15 cellular contexts compared by ENCODE assay signal in genomic region chr11:134140961-134141490, GRCh38.
DNase-seq lines count a peak whose midpoint lies in the region; ATAC-seq and TF ChIP-seq lines count a peak whose summit lies in the region.
"Had no signal": no experiment of that assay in that cellular context is flagged by ENCODE, and none has a peak within 500 bp of the region (broad histone marks: within the 10 kb centered on the region; RNA-seq: fewer than 3 reads in every experiment).

No MANE protein-coding gene starts in this region.

- no peak overlapping the region for H4K5ac ChIP-seq in IMR-90 (ENCODE audit: low read depth, low read length)

- no peak overlapping the region for H2AK5ac ChIP-seq in IMR-90 (ENCODE audit: low read depth, low read length)

- H2BK15ac ChIP-seq in IMR-90 (ENCODE audit: low read depth, low read length), result no peak overlapping the region

- H3K36me3 ChIP-seq in IMR-90 (ENCODE audit: control insufficient read depth, insufficient read depth, low read length) (peaks cover 10% of the 10 kb centered on the region), OCI-LY7 (ENCODE audit: insufficient read depth, low read length) (no peaks in the 10 kb centered on the region), sigmoid colon (peaks cover 0 to 42% (median 6%) of the 10 kb centered on the region in 4 donors)

- POLR2A ChIA-PET in IMR-90 (lab: Charles Lee; ENCODE audit: unreplicated experiment), result interaction anchor here (0.6 kb wide), 1 partner anchor 95 kb away, joined by 9 read pairs; no protein-coding TSS in a partner anchor
- POLR2A ChIA-PET in OCI-LY7 (lab: Charles Lee), result interaction anchor here (0.7 kb wide), 1 partner anchor 306 kb away, joined by 3 read pairs; no protein-coding TSS in a partner anchor

- no peak overlapping the region for H3K18ac ChIP-seq in IMR-90 (ENCODE audit: low read depth, low read length)

- H3K4ac ChIP-seq in IMR-90 (ENCODE audit: low read depth, low read length), result no peak overlapping the region

- no peak overlapping the region for H3K9ac ChIP-seq in IMR-90 (ENCODE audit: low read depth, low read length)
- H3K9ac ChIP-seq: GM23248 had no signal

- no peak overlapping the region for H3K27ac ChIP-seq in IMR-90 (ENCODE audit: insufficient read depth, low read length)
- peak overlapping the region; percentile 2 for H3K27ac ChIP-seq in layer of hippocampus (ENCODE audit: low read depth, low read length)
- H3K27ac ChIP-seq in temporal lobe (ENCODE audit: low read depth, low read length), result peak overlapping the region; percentile 3
- no peak overlapping the region for H3K27ac ChIP-seq in OCI-LY7 (ENCODE audit: low read depth, low read length, poor library complexity, severe bottlenecking)
- H3K27ac ChIP-seq in sigmoid colon, result no peak overlapping the region
- H3K27ac ChIP-seq: A549, C4-2B, GM23248 had no signal

- H3K4me3 ChIP-seq in IMR-90 (ENCODE audit: insufficient read depth, low read depth, low read length), result no peak overlapping the region
- no peak overlapping the region for H3K4me3 ChIP-seq in OCI-LY7 (ENCODE audit: low read depth, low read length, poor library complexity, severe bottlenecking)
- H3K4me3 ChIP-seq in sigmoid colon, result no peak overlapping the region
- H3K4me3 ChIP-seq: A549, GM23248 had no signal

- peak; percentile 71 for DNase-seq in G401 (ENCODE audit: low spot score)
- DNase-seq in IMR-90, result no peak
- DNase-seq in OCI-LY7 (ENCODE audit: low spot score), result no peak
- no peak for DNase-seq in middle frontal gyrus (ENCODE audit: extremely low spot score, low spot score)
- no peak for DNase-seq in sigmoid colon
- DNase-seq: BE2C; CD4-positive, alpha-beta memory T cell; COR-L47; DND-41; GF-D8; GM23248 had no signal

- H3K23ac ChIP-seq in IMR-90 (ENCODE audit: low read depth, low read length), result no peak overlapping the region

- H2AFZ ChIP-seq in IMR-90 (replicated peaks; ENCODE audit: low read length, poor library complexity), result no peak overlapping the region
- H2AFZ ChIP-seq in OCI-LY7 (ENCODE audit: low read length), result no peak overlapping the region
- H2AFZ ChIP-seq: GM23248 had no signal

- H4K8ac ChIP-seq in IMR-90 (ENCODE audit: low read depth in 2 of 2, low read length in 2 of 2), result no peak overlapping the region

- H3K79me2 ChIP-seq in OCI-LY7 (ENCODE audit: insufficient read depth, low read depth, low read length), result no peaks in the 10 kb centered on the region

- no peak overlapping the region for H3K14ac ChIP-seq in IMR-90 (replicated peaks; ENCODE audit: low read depth, low read length)

- no peak for TF ChIP-seq RAD21 in IMR-90 (IDR thresholded peaks at IDR 0.05; ENCODE audit: low read length)

- H2BK120ac ChIP-seq in IMR-90 (ENCODE audit: low read depth, low read length), result no peak overlapping the region

- TF ChIP-seq CTCF in IMR-90 (conservative IDR thresholded peaks at IDR 0.05; ENCODE audit: low read depth, low read length), result no peak
- no peak for TF ChIP-seq CTCF in OCI-LY7 (conservative IDR thresholded peaks at IDR 0.05; ENCODE audit: low read length)
- TF ChIP-seq CTCF in sigmoid colon (IDR thresholded peaks at IDR 0.05), result no peak

- H2BK5ac ChIP-seq in IMR-90 (ENCODE audit: low read depth, low read length, poor library complexity, severe bottlenecking), result no peak overlapping the region

- H2AK9ac ChIP-seq in IMR-90 (replicated peaks; ENCODE audit: low read depth, low read length, poor library complexity), result peak overlapping the region; percentile 30

- no peak overlapping the region for H4K91ac ChIP-seq in IMR-90 (ENCODE audit: insufficient read depth, low read depth, low read length)

- no peak for ATAC-seq in IMR-90 (ENCODE audit: low read depth)

- H3K4me2 ChIP-seq in IMR-90 (ENCODE audit: low read depth, low read length), result no peak overlapping the region
- no peak overlapping the region for H3K4me2 ChIP-seq in OCI-LY7 (ENCODE audit: low read length)
- H3K4me2 ChIP-seq: A549 had no signal

- H3K79me1 ChIP-seq in IMR-90 (ENCODE audit: low read depth in 1 of 2, low read length in 2 of 2), result peaks cover 3 to 15% of the 10 kb centered on the region in 2 experiments; a peak in 3 of 4 replicates

- WGBS in IMR-90 (ENCODE audit: extremely low coverage in 2 of 2, insufficient read length in 1 of 2), 2 experiments, result 84% methylated on average over 5 of the region's 7 CpGs; no CpG with 5 or more reads in 1 of the 2 experiments
- 90 to 95% methylated on average over 7 of the region's 7 CpGs for WGBS in sigmoid colon, 2 donors

- no peaks in the 10 kb centered on the region for H3K4me1 ChIP-seq in IMR-90 (ENCODE audit: control insufficient read depth, insufficient read depth, low read length)
- no peaks in the 10 kb centered on the region for H3K4me1 ChIP-seq in OCI-LY7 (ENCODE audit: insufficient read depth, low read length, poor library complexity, severe bottlenecking)
- H3K4me1 ChIP-seq in sigmoid colon, result peaks cover 0 to 19% (median 9%) of the 10 kb centered on the region in 4 donors
- H3K4me1 ChIP-seq: A549, BE2C had no signal

- no peak for TF ChIP-seq POLR2A in IMR-90 (IDR thresholded peaks at IDR 0.05; ENCODE audit: low read depth, low read length)
- TF ChIP-seq POLR2A in sigmoid colon (IDR thresholded peaks at IDR 0.05), result no peak

- dilution Hi-C loops in IMR-90 (cut with HindIII; ENCODE audit: low sequenced_read_pairs, unreplicated experiment), result no loop called here

- H2BK20ac ChIP-seq in IMR-90 (ENCODE audit: low read depth, low read length), result no peak overlapping the region

- H3K56ac ChIP-seq in IMR-90 (ENCODE audit: extremely low read depth, insufficient read depth, low read length), result no peak overlapping the region

- in situ Hi-C loops in G401 (cut with HindIII; ENCODE audit: low sequenced_read_pairs) (no loop called here), IMR-90 (cut with MboI; ENCODE audit: low sequenced_read_pairs) (loop anchor here (5.0 to 10.0 kb wide), 2 partner anchors 94 to 216 kb away; no protein-coding TSS in a partner anchor)

- H3K9me3 ChIP-seq in IMR-90 (ENCODE audit: control insufficient read depth, insufficient read depth, low read length) (no peaks in the 10 kb centered on the region), OCI-LY7 (ENCODE audit: low read length) (no peaks in the 10 kb centered on the region), sigmoid colon (no peaks in the 10 kb centered on the region)
- H3K9me3 ChIP-seq: BE2C had no signal

- H4K20me1 ChIP-seq in IMR-90 (ENCODE audit: insufficient read depth, low read length) (peaks cover 3% of the 10 kb centered on the region; the same call in 1 of the 2 replicates), OCI-LY7 (ENCODE audit: insufficient read depth, low read length) (no peaks in the 10 kb centered on the region)

- intact Hi-C loops in IMR-90 (cut with micrococcal nuclease) (no loop called here), OCI-LY7 (cut with micrococcal nuclease; ENCODE audit: unreplicated experiment) (loop anchor here (5.0 kb wide), 1 partner anchor 214 kb away; no protein-coding TSS in a partner anchor), sigmoid colon (cut with DNase I) (loop anchor here (1.0 to 5.0 kb wide), 2 partner anchors 174 to 214 kb away; no protein-coding TSS in a partner anchor)

- no peaks in the 10 kb centered on the region for H3K9me2 ChIP-seq in OCI-LY7 (ENCODE audit: insufficient read depth, low read length)

- no peak for TF ChIP-seq EP300 in sigmoid colon (IDR thresholded peaks at IDR 0.05)

- H3K9me1 ChIP-seq in IMR-90 (ENCODE audit: insufficient read depth, low read length), result no peaks in the 10 kb centered on the region

- CTCF ChIA-PET in IMR-90 (lab: Yijun Ruan, JAX), result interaction anchor here (1.3 kb wide), 1 partner anchor 87 kb away, joined by 4 read pairs; no protein-coding TSS in a partner anchor
- CTCF ChIA-PET in OCI-LY7 (lab: Charles Lee; ENCODE audit: unreplicated experiment), result no interaction called here

- BruUV-seq in IMR-90 (replicated peaks; lab: Mats Ljungman, UMichigan), result no TSS peak
- BruUV-seq in OCI-LY7 (replicated peaks; lab: Mats Ljungman, UMichigan), result no TSS peak

- H3K27me3 ChIP-seq in IMR-90 (ENCODE audit: control insufficient read depth, insufficient read depth, low read length) (no peaks in the 10 kb centered on the region), layer of hippocampus (ENCODE audit: control insufficient read depth, insufficient read depth, low read length) (no peaks in the 10 kb centered on the region), sigmoid colon (no peaks in the 10 kb centered on the region)
- H3K27me3 ChIP-seq: BE2C had no signal

TF ChIP-seq in IMR-90, 13 proteins besides CTCF, POLR2A, EP300 and RAD21 (continues in another document):
- TF ChIP-seq ELK1 (IDR thresholded peaks at IDR 0.05; ENCODE audit: borderline replicate concordance, low read depth, low read length) (no peak), BHLHE40 (IDR thresholded peaks at IDR 0.05; ENCODE audit: low read depth, low read length) (no peak), USF2 (IDR thresholded peaks at IDR 0.05; ENCODE audit: low read depth, low read length) (no peak), MXI1 (IDR thresholded peaks at IDR 0.05; ENCODE audit: borderline replicate concordance, low read depth, low read length) (no peak), MAZ (IDR thresholded peaks at IDR 0.05; ENCODE audit: borderline replicate concordance, low read depth, low read length) (no peak), CEBPB (IDR thresholded peaks at IDR 0.05; ENCODE audit: low read depth, low read length) (no peak), RCOR1 (IDR thresholded peaks at IDR 0.05; ENCODE audit: insufficient replicate concordance, low read length) (no peak), FOS (IDR thresholded peaks at IDR 0.05; ENCODE audit: low read depth, low read length) (no peak), SMC3 (IDR thresholded peaks at IDR 0.05; ENCODE audit: low read depth, low read length) (no peak), NFE2L2 (IDR thresholded peaks at IDR 0.05; ENCODE audit: low read depth, low read length) (no peak), CHD1 (IDR thresholded peaks at IDR 0.05; ENCODE audit: low read depth, low read length) (no peak), RFX5 (IDR thresholded peaks at IDR 0.05; ENCODE audit: low read depth, low read length) (no peak)

Comparison
In these comparisons a context has a peak if more than half of its experiments do, and no peak if none do; other contexts are left out.
1. H3K27ac ChIP-seq: peak in layer of hippocampus (single experiment) and temporal lobe (single experiment); none in IMR-90 (single experiment), OCI-LY7 (single experiment) and sigmoid colon (0 of 4).